ENCODE assay signal across 1 cellular context in the genomic region with DNA sequence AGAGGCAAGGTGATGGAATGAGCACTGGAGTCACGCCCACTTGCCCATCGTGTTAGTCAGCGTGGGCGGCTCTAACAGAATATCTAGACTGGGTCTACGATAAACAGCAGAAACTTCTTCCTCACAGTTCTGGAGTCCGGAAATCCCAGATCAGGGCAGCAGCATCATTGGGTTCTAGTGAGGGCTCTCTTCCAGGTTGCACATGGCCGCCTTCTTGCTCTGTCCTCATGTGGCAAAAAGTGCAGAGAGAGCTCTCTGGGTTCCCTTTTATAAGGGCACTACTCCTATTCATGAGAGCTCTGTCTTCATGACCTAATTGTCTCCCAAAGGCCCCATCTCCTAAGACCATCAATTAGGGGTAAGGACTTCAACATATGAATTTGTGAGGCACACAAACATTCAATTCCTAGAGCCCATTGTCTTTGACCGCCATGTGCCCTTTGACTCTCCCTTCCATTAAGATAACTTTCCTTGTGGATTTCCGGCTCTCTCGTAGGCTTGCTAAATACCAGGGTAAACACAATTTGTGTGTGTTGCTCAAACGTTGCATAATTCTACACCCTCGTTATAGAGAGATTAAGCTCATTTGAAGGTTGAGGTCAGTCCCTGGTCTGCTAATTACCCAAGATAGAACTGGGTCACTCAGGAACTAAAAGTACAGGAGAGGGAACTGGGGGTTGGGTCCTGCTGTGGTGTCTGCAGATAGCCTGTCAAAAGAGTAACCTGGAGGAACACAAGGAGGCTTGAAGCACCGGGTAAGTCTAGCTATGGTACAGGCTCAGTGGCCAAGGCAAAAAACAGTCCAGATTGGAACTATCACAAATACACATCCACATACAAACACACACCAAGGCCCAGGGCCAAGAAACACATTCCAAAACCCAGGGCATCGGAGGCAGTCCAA.
TF ChIP-seq lines count a peak whose summit lies in the region.

No MANE protein-coding gene starts in this region.

TF ChIP-seq in HepG2, 621 proteins besides CTCF, POLR2A, EP300 and RAD21 (continued from another document and continues in another):
- TF ChIP-seq ZHX2 (IDR thresholded peaks at IDR 0.05; ENCODE audit: low read depth) (no peak), ZHX2 (CRISPR knock-in tag; IDR thresholded peaks at IDR 0.05; ENCODE audit: borderline replicate concordance) (no peak), ZBTB42 (CRISPR knock-in tag; IDR thresholded peaks at IDR 0.05) (no peak), KDM4B (CRISPR knock-in tag; IDR thresholded peaks at IDR 0.05) (0 out of 2 replicates have a peak, but pooled peaks have one; percentile 57), MATR3 (CRISPR knock-in tag; IDR thresholded peaks at IDR 0.05) (no peak), NFE2L1 (CRISPR knock-in tag; IDR thresholded peaks at IDR 0.05; ENCODE audit: borderline replicate concordance) (no peak), ZNF329 (CRISPR knock-in tag; IDR thresholded peaks at IDR 0.05; ENCODE audit: low read depth) (no peak), POGZ (CRISPR knock-in tag; IDR thresholded peaks at IDR 0.05) (peak; percentile 94), GTF2F1 (IDR thresholded peaks at IDR 0.05; ENCODE audit: low read length) (no peak), ZMYM2 (CRISPR knock-in tag; IDR thresholded peaks at IDR 0.05) (peak; percentile 50; the same call in 1 of the 2 replicates), SSRP1 (CRISPR knock-in tag; IDR thresholded peaks at IDR 0.05) (peak; percentile 62; the same call in 1 of the 2 replicates), FOXP1 (IDR thresholded peaks at IDR 0.05) (peak; percentile 96), FOXP1 (CRISPR knock-in tag; IDR thresholded peaks at IDR 0.05) (peak; percentile 99), MAF1 (CRISPR knock-in tag; IDR thresholded peaks at IDR 0.05; ENCODE audit: borderline replicate concordance) (no peak), NFYB (CRISPR knock-in tag; IDR thresholded peaks at IDR 0.05) (no peak), ZNF430 (CRISPR knock-in tag; IDR thresholded peaks at IDR 0.05) (no peak; the same call in 1 of the 2 replicates), ZGPAT (CRISPR knock-in tag; IDR thresholded peaks at IDR 0.05) (peak; percentile 96), ZNF562 (CRISPR knock-in tag; IDR thresholded peaks at IDR 0.05; ENCODE audit: borderline replicate concordance) (no peak), ZNF737 (CRISPR knock-in tag; IDR thresholded peaks at IDR 0.05; ENCODE audit: borderline replicate concordance) (no peak), SYNCRIP (IDR thresholded peaks at IDR 0.05; ENCODE audit: insufficient read depth, low read depth, low read length) (no peak), ATF7 (IDR thresholded peaks at IDR 0.05) (peak; percentile 27; the same call in 1 of the 2 replicates), ATF7 (CRISPR knock-in tag; IDR thresholded peaks at IDR 0.05) (peak; percentile 56; the same call in 1 of the 2 replicates), ZNF280B (CRISPR knock-in tag; IDR thresholded peaks at IDR 0.05; ENCODE audit: borderline replicate concordance) (no peak), CAMTA2 (CRISPR knock-in tag; IDR thresholded peaks at IDR 0.05; ENCODE audit: borderline replicate concordance) (no peak), MAZ (IDR thresholded peaks at IDR 0.05; ENCODE audit: borderline replicate concordance, low read depth, low read length) (no peak), MAZ (CRISPR knock-in tag; IDR thresholded peaks at IDR 0.05; ENCODE audit: low read depth) (peak; percentile 58; the same call in 1 of the 2 replicates), ZSCAN12 (CRISPR knock-in tag; IDR thresholded peaks at IDR 0.05) (no peak), ARID2 (CRISPR knock-in tag; IDR thresholded peaks at IDR 0.05; ENCODE audit: borderline replicate concordance) (no peak), JARID2 (CRISPR knock-in tag; IDR thresholded peaks at IDR 0.05; ENCODE audit: insufficient replicate concordance) (no peak), TMF1 (CRISPR knock-in tag; IDR thresholded peaks at IDR 0.05; ENCODE audit: low read depth) (no peak), NFRKB (IDR thresholded peaks at IDR 0.05) (no peak), GPN1 (CRISPR knock-in tag; IDR thresholded peaks at IDR 0.05; ENCODE audit: borderline replicate concordance) (no peak), ZNF878 (CRISPR knock-in tag; IDR thresholded peaks at IDR 0.05) (peak; percentile 70; the same call in 1 of the 2 replicates), ZBTB25 (CRISPR knock-in tag; IDR thresholded peaks at IDR 0.05) (peak; percentile 96)
- TF ChIP-seq, protein P1, sequence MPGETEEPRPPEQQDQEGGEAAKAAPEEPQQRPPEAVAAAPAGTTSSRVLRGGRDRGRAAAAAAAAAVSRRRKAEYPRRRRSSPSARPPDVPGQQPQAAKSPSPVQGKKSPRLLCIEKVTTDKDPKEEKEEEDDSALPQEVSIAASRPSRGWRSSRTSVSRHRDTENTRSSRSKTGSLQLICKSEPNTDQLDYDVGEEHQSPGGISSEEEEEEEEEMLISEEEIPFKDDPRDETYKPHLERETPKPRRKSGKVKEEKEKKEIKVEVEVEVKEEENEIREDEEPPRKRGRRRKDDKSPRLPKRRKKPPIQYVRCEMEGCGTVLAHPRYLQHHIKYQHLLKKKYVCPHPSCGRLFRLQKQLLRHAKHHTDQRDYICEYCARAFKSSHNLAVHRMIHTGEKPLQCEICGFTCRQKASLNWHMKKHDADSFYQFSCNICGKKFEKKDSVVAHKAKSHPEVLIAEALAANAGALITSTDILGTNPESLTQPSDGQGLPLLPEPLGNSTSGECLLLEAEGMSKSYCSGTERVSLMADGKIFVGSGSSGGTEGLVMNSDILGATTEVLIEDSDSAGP (CRISPR knock-in tag; IDR thresholded peaks at IDR 0.05; ENCODE audit: borderline replicate concordance) = peak; percentile 16; the same call in 1 of the 2 replicates
- TF ChIP-seq, protein P2, sequence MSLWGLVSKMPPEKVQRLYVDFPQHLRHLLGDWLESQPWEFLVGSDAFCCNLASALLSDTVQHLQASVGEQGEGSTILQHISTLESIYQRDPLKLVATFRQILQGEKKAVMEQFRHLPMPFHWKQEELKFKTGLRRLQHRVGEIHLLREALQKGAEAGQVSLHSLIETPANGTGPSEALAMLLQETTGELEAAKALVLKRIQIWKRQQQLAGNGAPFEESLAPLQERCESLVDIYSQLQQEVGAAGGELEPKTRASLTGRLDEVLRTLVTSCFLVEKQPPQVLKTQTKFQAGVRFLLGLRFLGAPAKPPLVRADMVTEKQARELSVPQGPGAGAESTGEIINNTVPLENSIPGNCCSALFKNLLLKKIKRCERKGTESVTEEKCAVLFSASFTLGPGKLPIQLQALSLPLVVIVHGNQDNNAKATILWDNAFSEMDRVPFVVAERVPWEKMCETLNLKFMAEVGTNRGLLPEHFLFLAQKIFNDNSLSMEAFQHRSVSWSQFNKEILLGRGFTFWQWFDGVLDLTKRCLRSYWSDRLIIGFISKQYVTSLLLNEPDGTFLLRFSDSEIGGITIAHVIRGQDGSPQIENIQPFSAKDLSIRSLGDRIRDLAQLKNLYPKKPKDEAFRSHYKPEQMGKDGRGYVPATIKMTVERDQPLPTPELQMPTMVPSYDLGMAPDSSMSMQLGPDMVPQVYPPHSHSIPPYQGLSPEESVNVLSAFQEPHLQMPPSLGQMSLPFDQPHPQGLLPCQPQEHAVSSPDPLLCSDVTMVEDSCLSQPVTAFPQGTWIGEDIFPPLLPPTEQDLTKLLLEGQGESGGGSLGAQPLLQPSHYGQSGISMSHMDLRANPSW (CRISPR knock-in tag; IDR thresholded peaks at IDR 0.05; ENCODE audit: borderline replicate concordance) = peak; percentile 78; the same call in 1 of the 2 replicates
- TF ChIP-seq, protein P3, sequence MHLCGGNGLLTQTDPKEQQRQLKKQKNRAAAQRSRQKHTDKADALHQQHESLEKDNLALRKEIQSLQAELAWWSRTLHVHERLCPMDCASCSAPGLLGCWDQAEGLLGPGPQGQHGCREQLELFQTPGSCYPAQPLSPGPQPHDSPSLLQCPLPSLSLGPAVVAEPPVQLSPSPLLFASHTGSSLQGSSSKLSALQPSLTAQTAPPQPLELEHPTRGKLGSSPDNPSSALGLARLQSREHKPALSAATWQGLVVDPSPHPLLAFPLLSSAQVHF (CRISPR knock-in tag; IDR thresholded peaks at IDR 0.05) = peak; percentile 45; the same call in 1 of the 2 replicates
- TF ChIP-seq, protein P4, sequence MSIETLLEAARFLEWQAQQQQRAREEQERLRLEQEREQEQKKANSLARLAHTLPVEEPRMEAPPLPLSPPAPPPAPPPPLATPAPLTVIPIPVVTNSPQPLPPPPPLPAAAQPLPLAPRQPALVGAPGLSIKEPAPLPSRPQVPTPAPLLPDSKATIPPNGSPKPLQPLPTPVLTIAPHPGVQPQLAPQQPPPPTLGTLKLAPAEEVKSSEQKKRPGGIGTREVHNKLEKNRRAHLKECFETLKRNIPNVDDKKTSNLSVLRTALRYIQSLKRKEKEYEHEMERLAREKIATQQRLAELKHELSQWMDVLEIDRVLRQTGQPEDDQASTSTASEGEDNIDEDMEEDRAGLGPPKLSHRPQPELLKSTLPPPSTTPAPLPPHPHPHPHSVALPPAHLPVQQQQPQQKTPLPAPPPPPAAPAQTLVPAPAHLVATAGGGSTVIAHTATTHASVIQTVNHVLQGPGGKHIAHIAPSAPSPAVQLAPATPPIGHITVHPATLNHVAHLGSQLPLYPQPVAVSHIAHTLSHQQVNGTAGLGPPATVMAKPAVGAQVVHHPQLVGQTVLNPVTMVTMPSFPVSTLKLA (IDR thresholded peaks at IDR 0.05) = no peak
- TF ChIP-seq, protein P5, sequence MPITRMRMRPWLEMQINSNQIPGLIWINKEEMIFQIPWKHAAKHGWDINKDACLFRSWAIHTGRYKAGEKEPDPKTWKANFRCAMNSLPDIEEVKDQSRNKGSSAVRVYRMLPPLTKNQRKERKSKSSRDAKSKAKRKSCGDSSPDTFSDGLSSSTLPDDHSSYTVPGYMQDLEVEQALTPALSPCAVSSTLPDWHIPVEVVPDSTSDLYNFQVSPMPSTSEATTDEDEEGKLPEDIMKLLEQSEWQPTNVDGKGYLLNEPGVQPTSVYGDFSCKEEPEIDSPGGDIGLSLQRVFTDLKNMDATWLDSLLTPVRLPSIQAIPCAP (CRISPR knock-in tag; IDR thresholded peaks at IDR 0.05; ENCODE audit: low read depth) = no peak
